Comparison of ENCODE assay signal across 16 cellular contexts in genomic region chr2:95034818-95035217, GRCh38. TPM values are rescaled to one million over a fixed set of nuclear protein-coding genes. Genes with fewer than 3 reads are reported as not detected.
"Had no signal": no experiment of that assay in that cellular context is flagged by ENCODE, and none has a peak within 500 bp of the region (broad histone marks: within the 10 kb centered on the region; RNA-seq: fewer than 3 reads in every experiment).

No MANE protein-coding gene starts in this region.

- H3K4me1 ChIP-seq: gastrocnemius medialis, right atrium auricular region, upper lobe of left lung had no signal

- H3K9me3 ChIP-seq: gastrocnemius medialis, right atrium auricular region, upper lobe of left lung had no signal

- H3K36me3 Mint-ChIP-seq: natural killer cell had no signal

- H3K27me3 ChIP-seq: hepatocyte, right atrium auricular region, upper lobe of left lung had no signal

- H3K27ac ChIP-seq: gastrocnemius medialis, hepatocyte, right atrium auricular region, skin epidermis, upper lobe of left lung had no signal

- DNase-seq: activated CD8-positive, alpha-beta memory T cell treated with anti-CD3 and anti-CD28 coated beads, Interleukin-2, amount 50 U/mL, for 4 hours; activated CD8-positive, alpha-beta T cell treated with anti-CD3 and anti-CD28 coated beads for 36 hours; activated naive CD8-positive, alpha-beta T cell treated with anti-CD3 and anti-CD28 coated beads, Interleukin-2, amount 10 ng/mL, durations not matched to agents 7 days and 5 days; gastrocnemius medialis; kidney glomerular epithelial cell; natural killer cell; SIG-M5; upper lobe of left lung had no signal

- ATAC-seq: gastrocnemius medialis, natural killer cell had no signal

- H3K36me3 ChIP-seq: gastrocnemius medialis, right atrium auricular region, upper lobe of left lung had no signal

- H3K4me3 Mint-ChIP-seq: activated CD8-positive, alpha-beta T cell treated with anti-CD3 and anti-CD28 coated beads for 36 hours; activated naive CD8-positive, alpha-beta T cell treated with anti-CD3 and anti-CD28 coated beads, Interleukin-2, amount 10 ng/mL, durations not matched to agents 7 days and 5 days; activated T-helper 1 cell treated with anti-CD3 and anti-CD28 coated beads, Interleukin-12 subunit alpha, Interleukin-12 subunit beta, Interleukin-2, Interleukin-4 antibody, amounts not matched to agents 30 ng/mL and 10 ng/mL and 1 ng/mL, durations not matched to agents 14 hours and 24 hours and 36 hours; natural killer cell; T-helper 2 cell treated with Interferon-gamma antibody and Interleukin-4, amounts not matched to agents 5 μg/mL and 100 μg/mL, for 36 hours had no signal

- H3K27me3 Mint-ChIP-seq: activated CD8-positive, alpha-beta T cell treated with anti-CD3 and anti-CD28 coated beads for 36 hours; activated naive CD8-positive, alpha-beta T cell treated with anti-CD3 and anti-CD28 coated beads, Interleukin-2, amount 10 ng/mL, durations not matched to agents 7 days and 5 days had no signal

- H3K4me3 ChIP-seq: gastrocnemius medialis, hepatocyte, lung, right atrium auricular region, skin epidermis, upper lobe of left lung had no signal

- H3K27ac Mint-ChIP-seq: activated naive CD8-positive, alpha-beta T cell treated with anti-CD3 and anti-CD28 coated beads, Interleukin-2, amount 10 ng/mL, durations not matched to agents 7 days and 5 days; natural killer cell; T-helper 2 cell treated with Interferon-gamma antibody and Interleukin-4, amounts not matched to agents 5 μg/mL and 100 μg/mL, for 36 hours had no signal

- H3K9me3 Mint-ChIP-seq: activated naive CD8-positive, alpha-beta T cell treated with anti-CD3 and anti-CD28 coated beads, Interleukin-2, amount 10 ng/mL, durations not matched to agents 7 days and 5 days had no signal

RNA-seq across cellular contexts. Expression of gene MAL, which starts 9.3 kb away (rescaled TPM):
- total RNA-seq: chondrocyte, fibroblast of lung had no signal
